In genomic region chr6:26215200-26216014, GRCh38 we compare ENCODE assay signal across 8 cellular contexts.
DNase-seq lines count a peak whose midpoint lies in the region; ATAC-seq and TF ChIP-seq lines count a peak whose summit lies in the region.

No MANE protein-coding gene starts in this region.

- intact Hi-C loops in gastrocnemius medialis (cut with DNase I; ENCODE audit: low total_unique reads), result loop anchor here (2.0 kb wide), 1 partner anchor 93 kb away; a partner anchor contains a TSS

- no peak overlapping the region for H3K27ac ChIP-seq in gastrocnemius medialis

- in situ Hi-C loops in gastrocnemius medialis (cut with MboI; ENCODE audit: low sequenced_read_pairs in 4 of 4), result no loop called here

- H3K4me1 ChIP-seq in gastrocnemius medialis, result peaks cover 0 to 20% of the 10 kb centered on the region in 2 donors

- H3K27me3 ChIP-seq in gastrocnemius medialis, result peaks cover 69 to 85% (median 82%) of the 10 kb centered on the region in 3 donors

- H3K9me3 ChIP-seq in gastrocnemius medialis, result no peaks in the 10 kb centered on the region

- DNase-seq in AG10803 (ENCODE audit: low read depth) (no peak), SK-N-DZ (ENCODE audit: low spot score) (peak; percentile 71), fibroblast of the aortic adventitia (ENCODE audit: low read depth) (peak; percentile 20), gastrocnemius medialis (no peak), COR-L47 (lab: John Stamatoyannopoulos, UW) (no peak), H4 (ENCODE audit: low spot score) (no peak)

- no peak for ATAC-seq in gastrocnemius medialis
- ATAC-seq in HG02798 (IDR thresholded peaks at IDR 0.05; ENCODE audit: poor library complexity, unreplicated experiment), result no peak

- no peaks in the 10 kb centered on the region for H3K36me3 ChIP-seq in gastrocnemius medialis

- H3K4me3 ChIP-seq in AG10803 (ENCODE audit: low read length) (peak overlapping the region; percentile 68), fibroblast of the aortic adventitia (ENCODE audit: low read depth, low read length) (peak overlapping the region; percentile 65), gastrocnemius medialis (peak overlapping the region; percentile 18 to 53 (median 48))

- TF ChIP-seq POLR2A in GM19099 (IDR thresholded peaks at IDR 0.05; ENCODE audit: extremely low read depth, insufficient read length, low read depth) (peak; percentile 70), gastrocnemius medialis (IDR thresholded peaks at IDR 0.05) (no peak)

- TF ChIP-seq CTCF in AG10803 (conservative IDR thresholded peaks at IDR 0.05; ENCODE audit: low read length), result no peak
- TF ChIP-seq CTCF in fibroblast of the aortic adventitia (IDR thresholded peaks at IDR 0.05; ENCODE audit: insufficient read depth, low read length), result no peak
- TF ChIP-seq CTCF in gastrocnemius medialis (IDR thresholded peaks at IDR 0.05 in 4 of 5, conservative IDR thresholded peaks at IDR 0.05 in 1 of 5), result no peak

Comparison
In these comparisons a context has a peak if more than half of its experiments do, and no peak if none do; other contexts are left out.
1. DNase-seq: peak in SK-N-DZ (single experiment) and fibroblast of the aortic adventitia (single experiment); none in AG10803 (single experiment), gastrocnemius medialis (0 of 2), COR-L47 (single experiment) and H4 (single experiment).
2. Peak in every context shown above with its lines, with median percentiles within 50 percentile points of each other: H3K4me3 ChIP-seq.